In genomic region chr19:1654178-1654792, GRCh38 we compare ENCODE assay signal across 2 cellular contexts.
TF ChIP-seq lines count a peak whose summit lies in the region.

No MANE protein-coding gene starts in this region.

TF ChIP-seq in HCT116, 20 proteins besides CTCF, POLR2A, EP300 and RAD21:
- TF ChIP-seq JUND (IDR thresholded peaks at IDR 0.05) (no peak), SIN3A (IDR thresholded peaks at IDR 0.05; ENCODE audit: low read depth) (no peak), ZFX (IDR thresholded peaks at IDR 0.05) (no peak), ELF1 (IDR thresholded peaks at IDR 0.05; ENCODE audit: borderline replicate concordance, low read depth) (no peak), EGR1 (IDR thresholded peaks at IDR 0.05; ENCODE audit: low read depth) (no peak), SP1 (IDR thresholded peaks at IDR 0.05; ENCODE audit: low read depth) (no peak), ATF3 (IDR thresholded peaks at IDR 0.05) (no peak), EZH2 (IDR thresholded peaks at IDR 0.05) (no peak), TCF7L2 (IDR thresholded peaks at IDR 0.05; ENCODE audit: borderline replicate concordance, extremely low read depth, insufficient read depth, insufficient read length) (no peak), SRF (IDR thresholded peaks at IDR 0.05; ENCODE audit: low read depth) (no peak), MAX (IDR thresholded peaks at IDR 0.05) (no peak), FOSL1 (IDR thresholded peaks at IDR 0.05; ENCODE audit: low read depth) (no peak), CEBPB (IDR thresholded peaks at IDR 0.05; ENCODE audit: low read depth) (no peak)

TF ChIP-seq in K562, 482 proteins besides CTCF, POLR2A, EP300 and RAD21:
- peak; percentile 65; the same call in 1 of the 2 replicates for TF ChIP-seq ZNF75A (CRISPR knock-in tag; IDR thresholded peaks at IDR 0.05)
- TF ChIP-seq DNMT1 (IDR thresholded peaks at IDR 0.05): no peak
- no peak for TF ChIP-seq MTA2 (IDR thresholded peaks at IDR 0.05; ENCODE audit: low read depth)
- TF ChIP-seq BRF1 (IDR thresholded peaks at IDR 0.05; ENCODE audit: borderline replicate concordance, extremely low read depth, insufficient read length): no peak
- TF ChIP-seq RCOR1 (IDR thresholded peaks at IDR 0.05; ENCODE audit: borderline replicate concordance in 1 of 2, low read depth in 2 of 2, low read length in 2 of 2): no peak
- no peak for TF ChIP-seq ZBTB5 (IDR thresholded peaks at IDR 0.05)
- TF ChIP-seq ZKSCAN1 (IDR thresholded peaks at IDR 0.05; ENCODE audit: low read depth, low read length): peak; percentile 91
